23 cellular contexts compared by ENCODE assay signal in the genomic region with DNA sequence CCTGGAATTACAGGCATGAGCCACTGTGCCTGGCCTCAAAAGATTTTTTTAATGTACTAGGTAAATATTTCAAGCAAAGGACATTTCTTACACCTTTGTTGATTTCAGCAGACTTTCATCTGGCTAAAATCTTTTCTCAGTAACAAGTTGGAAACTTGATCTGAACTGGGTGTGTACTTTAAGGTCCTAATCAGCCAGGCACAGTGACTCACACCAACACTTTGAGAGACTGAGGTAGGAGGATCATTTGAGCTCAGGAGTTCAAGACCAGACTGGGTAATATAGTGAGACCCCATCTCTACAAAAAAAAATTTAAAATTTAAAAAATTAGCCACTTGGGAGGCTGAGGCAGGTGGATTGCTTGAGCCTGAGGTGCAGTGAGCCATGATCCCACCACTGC.
"Had no signal": no experiment of that assay in that cellular context is flagged by ENCODE, and none has a peak within 500 bp of the region (broad histone marks: within the 10 kb centered on the region; RNA-seq: fewer than 3 reads in every experiment).

No MANE protein-coding gene starts in this region.

- ATAC-seq: effector memory CD8-positive, alpha-beta T cell; foreskin keratinocyte; heart right ventricle; left cardiac atrium; left lung; left ventricle myocardium superior; lower lobe of right lung; naive thymus-derived CD4-positive, alpha-beta T cell had no signal

- H3K36me3 Mint-ChIP-seq: naive thymus-derived CD4-positive, alpha-beta T cell had no signal

- H3K4me3 ChIP-seq: colonic mucosa, esophagus muscularis mucosa, heart right ventricle, left lung, lower lobe of right lung had no signal

- FAIRE-seq: endometrium, frontal cortex, islet of Langerhans, keratinocyte had no signal

- H3K4me3 Mint-ChIP-seq: dendritic cell treated with granulocyte-macrophage colony-stimulating factor and Interleukin-4, amounts not matched to agents 40 ng/mL and 50 ng/mL, for 4 days; effector memory CD8-positive, alpha-beta T cell; endodermal cell; naive thymus-derived CD4-positive, alpha-beta T cell had no signal

- DNase-seq: colonic mucosa; cortex of kidney; effector CD8-positive, alpha-beta T cell; effector memory CD8-positive, alpha-beta T cell; endodermal cell; foreskin keratinocyte; glutamatergic neuron; head of caudate nucleus; heart right ventricle; hippocampal formation; left cardiac atrium; left lung; left ventricle myocardium superior; lower lobe of right lung; mesenchymal stem cell; midbrain; naive thymus-derived CD4-positive, alpha-beta T cell had no signal

- H3K4me1 Mint-ChIP-seq: endodermal cell; naive thymus-derived CD4-positive, alpha-beta T cell had no signal

- H3K9me3 Mint-ChIP-seq: dendritic cell treated with granulocyte-macrophage colony-stimulating factor and Interleukin-4, amounts not matched to agents 40 ng/mL and 50 ng/mL, for 4 days; effector memory CD8-positive, alpha-beta T cell; endodermal cell had no signal

- H3K36me3 ChIP-seq: colonic mucosa, esophagus muscularis mucosa, heart right ventricle, left lung, lower lobe of right lung had no signal

- H3K9me3 ChIP-seq: colonic mucosa, esophagus muscularis mucosa, heart right ventricle, left lung, lower lobe of right lung had no signal

- H3K27ac ChIP-seq: colonic mucosa, esophagus muscularis mucosa, foreskin keratinocyte, heart right ventricle, left lung, lower lobe of right lung had no signal

- H3K27ac Mint-ChIP-seq: dendritic cell treated with granulocyte-macrophage colony-stimulating factor and Interleukin-4, amounts not matched to agents 40 ng/mL and 50 ng/mL, for 4 days; effector memory CD8-positive, alpha-beta T cell; endodermal cell; naive thymus-derived CD4-positive, alpha-beta T cell had no signal

- H3K27me3 Mint-ChIP-seq: dendritic cell treated with granulocyte-macrophage colony-stimulating factor and Interleukin-4, amounts not matched to agents 40 ng/mL and 50 ng/mL, for 4 days had no signal

- H3K27me3 ChIP-seq: colonic mucosa, esophagus muscularis mucosa, foreskin keratinocyte, heart right ventricle, left lung had no signal

- H3K4me1 ChIP-seq: colonic mucosa, esophagus muscularis mucosa, foreskin keratinocyte, heart right ventricle, left lung, lower lobe of right lung had no signal
